In the genomic region with DNA sequence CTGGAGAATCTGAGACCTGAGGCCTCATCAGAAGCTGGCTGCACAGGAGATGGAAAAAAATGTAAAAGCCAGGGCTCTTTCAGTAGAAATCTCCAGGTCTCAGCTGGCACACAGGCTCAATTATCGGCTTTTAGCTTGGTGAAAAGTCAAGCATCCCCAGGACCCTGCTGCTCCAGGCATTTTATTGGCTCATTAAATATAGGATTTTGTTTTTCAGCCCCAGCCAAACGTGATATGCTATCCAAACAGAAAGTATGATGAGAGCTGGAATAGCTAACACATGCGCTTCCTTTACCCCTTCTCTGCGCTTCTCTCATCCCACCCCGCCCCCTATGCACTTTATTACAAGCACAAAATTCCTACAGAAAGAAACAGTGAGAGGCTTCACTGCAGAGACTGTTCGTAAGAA, we compare ENCODE assay signal across 28 cellular contexts.
DNase-seq lines count a peak whose midpoint lies in the region; ATAC-seq and TF ChIP-seq lines count a peak whose summit lies in the region.
"Had no signal": no experiment of that assay in that cellular context is flagged by ENCODE, and none has a peak within 500 bp of the region (broad histone marks: within the 10 kb centered on the region; RNA-seq: fewer than 3 reads in every experiment).

No MANE protein-coding gene starts in this region.

- TF ChIP-seq CTCF in neural cell (IDR thresholded peaks at IDR 0.05; ENCODE audit: poor library complexity, severe bottlenecking) = no peak

- WGBS in GM23248 (ENCODE audit: low coverage in 1 of 2, low lambda C conversion rate in 2 of 2, missing lambda C conversion rate in 2 of 2), 2 experiments = 29% methylated on average over 6 of the region's 6 CpGs

- no peaks in the 10 kb centered on the region for H3K36me3 Mint-ChIP-seq in activated CD4-positive, alpha-beta T cell treated with anti-CD3 and anti-CD28 coated beads, Interleukin-2, amount 10 ng/mL, durations not matched to agents 7 days and 5 days (ENCODE audit: low read depth)
- H3K36me3 Mint-ChIP-seq: WTC11 had no signal

- H4K20me1 ChIP-seq in GM23248 (ENCODE audit: insufficient read depth) (no peaks in the 10 kb centered on the region), neural cell (ENCODE audit: insufficient read depth) (no peaks in the 10 kb centered on the region)

- H3K9ac ChIP-seq in GM23248 (no peak overlapping the region), neural cell (ENCODE audit: low read length) (peak overlapping the region; percentile 12)

- no peak overlapping the region for H3K4me3 ChIP-seq in GM23248
- H3K4me3 ChIP-seq in neural cell (ENCODE audit: low read length) = peak overlapping the region; percentile 12
- H3K4me3 ChIP-seq: adrenal gland, mucosa of descending colon, spleen, stomach, upper lobe of left lung had no signal

- H3F3A ChIP-seq in GM23248 (ENCODE audit: insufficient read depth) = no peaks in the 10 kb centered on the region
- H3F3A ChIP-seq in neural cell (ENCODE audit: insufficient read depth, low read length, poor library complexity, severe bottlenecking) = no peaks in the 10 kb centered on the region

- H3K9me3 ChIP-seq in GM23248 (ENCODE audit: low read depth) = no peaks in the 10 kb centered on the region
- no peaks in the 10 kb centered on the region for H3K9me3 ChIP-seq in neural cell (ENCODE audit: low read length)
- H3K9me3 ChIP-seq: adrenal gland, mucosa of descending colon, neutrophil, spleen, stomach, upper lobe of left lung had no signal

- H3K4me3 Mint-ChIP-seq in activated CD4-positive, alpha-beta T cell treated with anti-CD3 and anti-CD28 coated beads, Interleukin-2, amount 10 ng/mL, durations not matched to agents 7 days and 5 days = no peak overlapping the region
- H3K4me3 Mint-ChIP-seq: central memory CD8-positive, alpha-beta T cell; IgD-negative memory B cell; WTC11 had no signal

- no peak for TF ChIP-seq EP300 in neural cell (conservative IDR thresholded peaks at IDR 0.05; ENCODE audit: poor library complexity, severe bottlenecking)

- H3K4me1 ChIP-seq in GM23248 (ENCODE audit: insufficient read depth) = no peaks in the 10 kb centered on the region
- H3K4me1 ChIP-seq: adrenal gland, spleen, stomach, upper lobe of left lung had no signal

- no peaks in the 10 kb centered on the region for H3K9me3 Mint-ChIP-seq in activated CD4-positive, alpha-beta T cell treated with anti-CD3 and anti-CD28 coated beads, Interleukin-2, amount 10 ng/mL, durations not matched to agents 7 days and 5 days
- H3K9me3 Mint-ChIP-seq: central memory CD8-positive, alpha-beta T cell; IgD-negative memory B cell; WTC11 had no signal

- H2AFZ ChIP-seq in GM23248 = no peak overlapping the region
- H2AFZ ChIP-seq in neural cell (ENCODE audit: low read depth, low read length) = no peak overlapping the region

- H3K27ac Mint-ChIP-seq in activated CD4-positive, alpha-beta T cell treated with anti-CD3 and anti-CD28 coated beads, Interleukin-2, amount 10 ng/mL, durations not matched to agents 7 days and 5 days = no peak overlapping the region
- H3K27ac Mint-ChIP-seq: IgD-negative memory B cell, WTC11 had no signal

- CTCF ChIA-PET in activated CD4-positive, alpha-beta T cell treated with anti-CD3 and anti-CD28 coated beads, Interleukin-2, amount 10 ng/mL, durations not matched to agents 7 days and 5 days (lab: Charles Lee) = no interaction called here

- H3K4me2 ChIP-seq in GM23248 (ENCODE audit: unreplicated experiment) (peak overlapping the region; percentile 14), neural cell (ENCODE audit: low read length) (peak overlapping the region; percentile 18)

- in situ Hi-C loops in GM23248 (cut with MboI) = no loop called here

- H3K79me2 ChIP-seq in GM23248 (ENCODE audit: insufficient read depth) (no peaks in the 10 kb centered on the region), neural cell (replicated peaks; ENCODE audit: insufficient read depth, low read length) (no peaks in the 10 kb centered on the region)

- H3K36me3 ChIP-seq in GM23248 (ENCODE audit: low read depth) (no peaks in the 10 kb centered on the region), neural cell (ENCODE audit: insufficient read depth, low read length) (no peaks in the 10 kb centered on the region)
- H3K36me3 ChIP-seq: adrenal gland, neutrophil, upper lobe of left lung had no signal

- H3K27me3 ChIP-seq in GM23248 (replicated peaks; ENCODE audit: insufficient read depth) (no peaks in the 10 kb centered on the region), neural cell (ENCODE audit: insufficient read depth, low read depth, low read length) (no peaks in the 10 kb centered on the region)
- H3K27me3 ChIP-seq: adrenal gland, neutrophil, spleen, stomach, upper lobe of left lung had no signal

- DNase-seq in GM23248 (peak; percentile 1), NCI-H524 treated with DMSO at 0.1 percent for 48 hours (lab: John Stamatoyannopoulos, UW) (peak; percentile 73), fibroblast of gingiva (ENCODE audit: low read depth) (peak; percentile 9)
- no peak for DNase-seq in activated CD4-positive, alpha-beta T cell treated with anti-CD3 and anti-CD28 coated beads, Interleukin-2, amount 10 ng/mL, durations not matched to agents 7 days and 5 days
- DNase-seq: activated CD4-positive, alpha-beta T cell treated with anti-CD3 and anti-CD28 coated beads, Interleukin-2, amount 50 U/mL, for 48 hours; activated gamma-delta T cell; activated T-cell treated with anti-CD3 and anti-CD28 coated beads for 4 hours; adrenal gland; DND-41; erythroblast; left ventricle myocardium superior; mucosa of descending colon; NCI-H1694 treated with DMSO at 0.1 percent for 48 hours; NCI-H446; spleen; stimulated activated CD4-positive, alpha-beta T cell treated with anti-CD3 and anti-CD28 coated beads, Interleukin-4, amount 100 ng/mL, for 4 hours; stomach; T-helper 9 cell; upper lobe of left lung had no signal

- no peaks in the 10 kb centered on the region for H3K4me1 Mint-ChIP-seq in activated CD4-positive, alpha-beta T cell treated with anti-CD3 and anti-CD28 coated beads, Interleukin-2, amount 10 ng/mL, durations not matched to agents 7 days and 5 days
- H3K4me1 Mint-ChIP-seq: central memory CD8-positive, alpha-beta T cell; IgD-negative memory B cell; WTC11 had no signal

- POLR2A ChIA-PET in activated CD4-positive, alpha-beta T cell treated with anti-CD3 and anti-CD28 coated beads, Interleukin-2, amount 10 ng/mL, durations not matched to agents 7 days and 5 days (lab: Charles Lee) = no interaction called here

- no peak for TF ChIP-seq RAD21 in neural cell (conservative IDR thresholded peaks at IDR 0.05)

- H3K9me2 ChIP-seq in GM23248 (ENCODE audit: insufficient read depth) = no peaks in the 10 kb centered on the region
- H3K9me2 ChIP-seq in neural cell (ENCODE audit: insufficient read depth, low read length) = no peaks in the 10 kb centered on the region

- ATAC-seq in GM18517 (IDR thresholded peaks at IDR 0.05; ENCODE audit: unreplicated experiment) = no peak
- no peak for ATAC-seq in GM18520 (IDR thresholded peaks at IDR 0.05; ENCODE audit: unreplicated experiment)
- ATAC-seq in GM18511 (IDR thresholded peaks at IDR 0.05; ENCODE audit: unreplicated experiment) = no peak
- ATAC-seq: HCT116, left ventricle myocardium superior, mucosa of descending colon, WTC11 had no signal

- no peak overlapping the region for H3K27ac ChIP-seq in GM23248
- H3K27ac ChIP-seq in neural cell (ENCODE audit: low read length) = peak overlapping the region; percentile 50
- H3K27ac ChIP-seq: adrenal gland, neutrophil, spleen, stomach, upper lobe of left lung had no signal

- no peaks in the 10 kb centered on the region for H3K27me3 Mint-ChIP-seq in activated CD4-positive, alpha-beta T cell treated with anti-CD3 and anti-CD28 coated beads, Interleukin-2, amount 10 ng/mL, durations not matched to agents 7 days and 5 days
- H3K27me3 Mint-ChIP-seq: central memory CD8-positive, alpha-beta T cell; IgD-negative memory B cell had no signal

TF ChIP-seq in neural cell, 6 proteins besides CTCF, POLR2A, EP300 and RAD21:
- no peak for TF ChIP-seq EZH2 (IDR thresholded peaks at IDR 0.05; ENCODE audit: borderline replicate concordance, insufficient read depth, low read length, poor library complexity, severe bottlenecking)
- TF ChIP-seq POLR2AphosphoS5 (IDR thresholded peaks at IDR 0.05) = no peak
